ENCODE assay signal across 1 cellular context in the genomic region with DNA sequence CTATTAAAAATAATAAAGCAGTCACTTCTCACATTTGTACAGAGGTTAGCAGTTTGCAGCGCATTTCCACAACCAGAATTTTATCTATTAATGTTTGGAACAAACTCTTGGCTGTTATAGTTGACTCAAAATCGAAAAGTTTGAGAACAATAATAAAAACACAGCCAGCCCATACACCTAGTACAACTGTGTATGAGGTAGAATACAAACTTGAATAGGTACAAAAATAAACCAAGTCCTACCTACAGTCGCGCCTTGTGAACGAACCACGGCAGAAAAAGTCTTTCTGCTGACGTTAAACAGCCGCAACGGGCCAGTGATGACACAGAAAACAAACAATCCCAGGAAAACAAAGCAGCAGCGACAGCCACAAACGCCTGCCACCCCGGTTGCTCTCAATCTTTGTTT.
TF ChIP-seq lines count a peak whose summit lies in the region.

No MANE protein-coding gene starts in this region.

TF ChIP-seq in endothelial cell of umbilical vein, 7 proteins besides CTCF, POLR2A, EP300 and RAD21 (continued from another document):
- no peak for TF ChIP-seq MYC (IDR thresholded peaks at IDR 0.05; ENCODE audit: low read depth, low read length)
- TF ChIP-seq FOS (IDR thresholded peaks at IDR 0.05; ENCODE audit: borderline replicate concordance, insufficient read depth, low read length): no peak
- no peak for TF ChIP-seq JUN (IDR thresholded peaks at IDR 0.05; ENCODE audit: borderline replicate concordance, insufficient read depth, insufficient read length, low read depth)
